18 cellular contexts compared by ENCODE assay signal in the genomic region with DNA sequence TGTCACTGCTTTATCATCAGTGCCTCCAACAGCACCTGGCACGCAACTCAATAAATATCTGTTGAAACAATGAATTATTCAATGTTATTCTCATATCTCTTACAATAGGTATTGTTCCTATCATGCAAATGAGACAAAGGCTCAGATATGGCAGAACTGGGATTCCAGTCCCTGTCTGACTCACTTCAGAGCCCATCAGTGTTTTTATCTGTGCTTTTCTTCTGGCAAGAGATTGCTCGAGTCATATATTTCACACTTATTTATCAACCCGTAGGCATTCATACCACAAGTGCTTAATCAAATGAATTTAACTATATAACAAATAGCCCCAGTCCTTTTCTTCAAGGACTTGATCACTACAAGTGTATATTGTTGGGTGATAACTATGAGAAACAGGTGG.
"Had no signal": no experiment of that assay in that cellular context is flagged by ENCODE, and none has a peak within 500 bp of the region (broad histone marks: within the 10 kb centered on the region; RNA-seq: fewer than 3 reads in every experiment).

No MANE protein-coding gene starts in this region.

- H3K9me3 Mint-ChIP-seq: activated CD4-positive, alpha-beta T cell treated with anti-CD3 and anti-CD28 coated beads, Interleukin-2, amount 10 ng/mL, durations not matched to agents 7 days and 5 days; activated naive CD4-positive, alpha-beta T cell treated with anti-CD3 and anti-CD28 coated beads, Interleukin-2, amount 10 ng/mL, durations not matched to agents 7 days and 5 days; activated T-helper 2 cell treated with anti-CD3 and anti-CD28 coated beads, Interferon-gamma antibody, Interleukin-2, Interleukin-4, amounts not matched to agents 10 μg/mL and 5 μg/mL and 100 μg/mL, durations not matched to agents 14 hours and 24 hours and 36 hours; dendritic cell treated with granulocyte-macrophage colony-stimulating factor and Interleukin-4, amounts not matched to agents 40 ng/mL and 50 ng/mL, for 4 days; stimulated activated effector memory CD8-positive, alpha-beta T cell treated with anti-CD3 and anti-CD28 coated beads, Interleukin-12 subunit alpha, Interleukin-12 subunit beta, amount 100 ng/mL, for 72 hours had no signal

- ATAC-seq: body of pancreas; esophagus mucosa; gastrocnemius medialis; left ventricle myocardium superior; right cardiac atrium; SK-N-SH treated with all-trans-retinoic acid at 6 μM for 48 hours; stimulated activated effector memory CD8-positive, alpha-beta T cell treated with anti-CD3 and anti-CD28 coated beads, Interleukin-12 subunit alpha, Interleukin-12 subunit beta, amount 100 ng/mL, for 72 hours had no signal

- H3K4me3 Mint-ChIP-seq: activated CD4-positive, alpha-beta T cell treated with anti-CD3 and anti-CD28 coated beads, Interleukin-2, amount 10 ng/mL, durations not matched to agents 7 days and 5 days; activated naive CD4-positive, alpha-beta T cell treated with anti-CD3 and anti-CD28 coated beads, Interleukin-2, amount 10 ng/mL, durations not matched to agents 7 days and 5 days; dendritic cell treated with granulocyte-macrophage colony-stimulating factor and Interleukin-4, amounts not matched to agents 40 ng/mL and 50 ng/mL, for 4 days; stimulated activated effector memory CD8-positive, alpha-beta T cell treated with anti-CD3 and anti-CD28 coated beads, Interleukin-12 subunit alpha, Interleukin-12 subunit beta, amount 100 ng/mL, for 72 hours had no signal

- H3K36me3 Mint-ChIP-seq: activated naive CD4-positive, alpha-beta T cell treated with anti-CD3 and anti-CD28 coated beads, Interleukin-2, amount 10 ng/mL, durations not matched to agents 7 days and 5 days had no signal

- DNase-seq: activated CD4-positive, alpha-beta T cell treated with anti-CD3 and anti-CD28 coated beads, Interleukin-2, amount 10 ng/mL, durations not matched to agents 7 days and 5 days; activated CD4-positive, CD25-positive, alpha-beta regulatory T cell; activated naive CD4-positive, alpha-beta T cell treated with anti-CD3 and anti-CD28 coated beads, Interleukin-2, amount 10 ng/mL, durations not matched to agents 7 days and 5 days; activated T-cell treated with anti-CD3 and anti-CD28 coated beads for 4 hours; amniotic stem cell; body of pancreas; cerebellar nuclear complex; gastrocnemius medialis; left ventricle myocardium superior; mesendoderm; nucleus accumbens; right cardiac atrium; tibial artery had no signal

- H3K27ac Mint-ChIP-seq: activated CD4-positive, alpha-beta T cell treated with anti-CD3 and anti-CD28 coated beads, Interleukin-2, amount 10 ng/mL, durations not matched to agents 7 days and 5 days; activated naive CD4-positive, alpha-beta T cell treated with anti-CD3 and anti-CD28 coated beads, Interleukin-2, amount 10 ng/mL, durations not matched to agents 7 days and 5 days; activated T-helper 2 cell treated with anti-CD3 and anti-CD28 coated beads, Interferon-gamma antibody, Interleukin-2, Interleukin-4, amounts not matched to agents 10 μg/mL and 5 μg/mL and 100 μg/mL, durations not matched to agents 14 hours and 24 hours and 36 hours; dendritic cell treated with granulocyte-macrophage colony-stimulating factor and Interleukin-4, amounts not matched to agents 40 ng/mL and 50 ng/mL, for 4 days; stimulated activated effector memory CD8-positive, alpha-beta T cell treated with anti-CD3 and anti-CD28 coated beads, Interleukin-12 subunit alpha, Interleukin-12 subunit beta, amount 100 ng/mL, for 72 hours had no signal
